Comparison of ENCODE assay signal across 19 cellular contexts in genomic region chr7:14275346-14275745, GRCh38.
"Had no signal": no experiment of that assay in that cellular context is flagged by ENCODE, and none has a peak within 500 bp of the region (broad histone marks: within the 10 kb centered on the region; RNA-seq: fewer than 3 reads in every experiment).

No MANE protein-coding gene starts in this region.

- H3K27me3 ChIP-seq: right lobe of liver, spleen, upper lobe of left lung had no signal

- H3K36me3 ChIP-seq: prostate gland, right lobe of liver, spleen, thoracic aorta, upper lobe of left lung had no signal

- H3K9me3 ChIP-seq: prostate gland, spleen, thoracic aorta, upper lobe of left lung had no signal

- DNase-seq: activated CD4-positive, alpha-beta T cell treated with anti-CD3 and anti-CD28 coated beads, Interleukin-2, amount 10 ng/mL, durations not matched to agents 7 days and 5 days; activated CD8-positive, alpha-beta T cell treated with anti-CD3 and anti-CD28 coated beads, Interleukin-2, amount 10 ng/mL, durations not matched to agents 7 days and 5 days; activated naive CD4-positive, alpha-beta T cell treated with anti-CD3 and anti-CD28 coated beads for 36 hours; activated T-cell treated with anti-CD3 and anti-CD28 coated beads, Interleukin-2, amount 50 U/mL, for 24 hours; aorta; effector CD8-positive, alpha-beta T cell; kidney; left ventricle myocardium superior; mesendoderm; naive thymus-derived CD8-positive, alpha-beta T cell; right lobe of liver; spleen; stimulated activated CD4-positive, alpha-beta T cell treated with anti-CD3 and anti-CD28 coated beads, Interleukin-4, amount 100 ng/mL, for 4 hours; upper lobe of left lung had no signal

- H3K4me3 ChIP-seq: prostate gland, right lobe of liver, spleen, thoracic aorta, upper lobe of left lung had no signal

- H3K27ac ChIP-seq: prostate gland, right lobe of liver, spleen, thoracic aorta, upper lobe of left lung had no signal

- ATAC-seq: activated CD4-positive, CD25-positive, alpha-beta regulatory T cell treated with anti-CD3 and anti-CD28 coated beads, Interleukin-2, amount 50 U/mL, for 24 hours; activated CD8-positive, alpha-beta T cell treated with anti-CD3 and anti-CD28 coated beads, Interleukin-2, amount 10 ng/mL, durations not matched to agents 7 days and 5 days; esophagus mucosa; left ventricle myocardium superior; naive thymus-derived CD8-positive, alpha-beta T cell; right lobe of liver; stimulated activated memory B cell treated with anti-CD40 and anti-IgM and Interleukin-4, amounts not matched to agents 10 μg/mL and 1 μg/mL and 100 μg/mL, for 72 hours had no signal

- H3K4me1 ChIP-seq: prostate gland, right lobe of liver, spleen, upper lobe of left lung had no signal
